Comparison of ENCODE assay signal across 10 cellular contexts in the genomic region with DNA sequence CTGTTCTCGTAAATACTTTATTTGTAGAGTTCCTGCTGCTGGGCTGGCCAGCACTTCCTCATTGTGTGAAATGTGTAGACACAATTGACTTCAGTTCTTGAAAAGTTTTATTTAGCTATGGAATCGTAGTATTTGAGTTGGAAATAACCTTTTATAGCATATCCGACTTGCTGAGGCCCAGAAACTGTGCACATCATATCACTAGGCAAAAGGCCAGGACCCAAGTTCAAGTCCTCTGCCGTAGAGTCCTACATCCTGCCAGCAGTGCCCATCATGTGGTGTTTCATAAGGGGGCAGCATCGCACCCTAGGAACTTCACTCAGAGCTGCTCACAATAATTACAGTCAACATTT.
DNase-seq lines count a peak whose midpoint lies in the region; ATAC-seq, FAIRE-seq and TF ChIP-seq lines count a peak whose summit lies in the region.
"Had no signal": no experiment of that assay in that cellular context is flagged by ENCODE, and none has a peak within 500 bp of the region (broad histone marks: within the 10 kb centered on the region; RNA-seq: fewer than 3 reads in every experiment).

No MANE protein-coding gene starts in this region.

- H3K27ac Mint-ChIP-seq in stimulated activated memory B cell treated with anti-CD40 and anti-IgM and Interleukin-4, amounts not matched to agents 10 μg/mL and 1 μg/mL and 100 μg/mL, for 72 hours = peak overlapping the region; percentile 79
- no peak overlapping the region for H3K27ac Mint-ChIP-seq in T-helper 2 cell treated with Interferon-gamma antibody and Interleukin-4, amounts not matched to agents 5 μg/mL and 100 μg/mL, for 36 hours

- no peak overlapping the region for H3K4me2 ChIP-seq in OCI-LY7 (ENCODE audit: low read length)

- H3K9me3 ChIP-seq in OCI-LY7 (ENCODE audit: low read length) = no peaks in the 10 kb centered on the region

- no peak overlapping the region for H3K4me3 ChIP-seq in OCI-LY7 (ENCODE audit: low read depth, low read length, poor library complexity, severe bottlenecking)
- H3K4me3 ChIP-seq in fibroblast of pulmonary artery (replicated peaks; ENCODE audit: low read depth, low read length) = no peak overlapping the region

- no peaks in the 10 kb centered on the region for H3K27me3 Mint-ChIP-seq in stimulated activated memory B cell treated with anti-CD40 and anti-IgM and Interleukin-4, amounts not matched to agents 10 μg/mL and 1 μg/mL and 100 μg/mL, for 72 hours
- H3K27me3 Mint-ChIP-seq in T-helper 2 cell treated with Interferon-gamma antibody and Interleukin-4, amounts not matched to agents 5 μg/mL and 100 μg/mL, for 36 hours (ENCODE audit: low read depth) = no peaks in the 10 kb centered on the region

- H3K79me2 ChIP-seq in OCI-LY7 (ENCODE audit: insufficient read depth, low read depth, low read length) = no peaks in the 10 kb centered on the region

- no TSS peak for BruUV-seq in OCI-LY7 (replicated peaks; lab: Mats Ljungman, UMichigan)

- H4K20me1 ChIP-seq in OCI-LY7 (ENCODE audit: insufficient read depth, low read length) = no peaks in the 10 kb centered on the region

- H3K4me1 ChIP-seq in OCI-LY7 (ENCODE audit: insufficient read depth, low read length, poor library complexity, severe bottlenecking) = peaks cover 5% of the 10 kb centered on the region

- no peak overlapping the region for H2AFZ ChIP-seq in OCI-LY7 (ENCODE audit: low read length)

- H3K36me3 ChIP-seq in OCI-LY7 (ENCODE audit: insufficient read depth, low read length) = no peaks in the 10 kb centered on the region

- CTCF ChIA-PET in OCI-LY7 (lab: Charles Lee; ENCODE audit: unreplicated experiment) = no interaction called here

- no peaks in the 10 kb centered on the region for H3K9me3 Mint-ChIP-seq in stimulated activated memory B cell treated with anti-CD40 and anti-IgM and Interleukin-4, amounts not matched to agents 10 μg/mL and 1 μg/mL and 100 μg/mL, for 72 hours
- no peaks in the 10 kb centered on the region for H3K9me3 Mint-ChIP-seq in T-helper 2 cell treated with Interferon-gamma antibody and Interleukin-4, amounts not matched to agents 5 μg/mL and 100 μg/mL, for 36 hours

- H3K9me2 ChIP-seq in OCI-LY7 (ENCODE audit: insufficient read depth, low read length) = no peaks in the 10 kb centered on the region

- ATAC-seq in stimulated activated memory B cell treated with anti-CD40 and anti-IgM and Interleukin-4, amounts not matched to agents 10 μg/mL and 1 μg/mL and 100 μg/mL, for 72 hours = peak; percentile 67
- ATAC-seq in HG03196 (IDR thresholded peaks at IDR 0.05; ENCODE audit: unreplicated experiment) = no peak

- intact Hi-C loops in OCI-LY7 (cut with micrococcal nuclease; ENCODE audit: unreplicated experiment) = no loop called here

- TF ChIP-seq CTCF in OCI-LY7 (conservative IDR thresholded peaks at IDR 0.05; ENCODE audit: low read length) (peak; percentile 45), fibroblast of pulmonary artery (IDR thresholded peaks at IDR 0.05; ENCODE audit: low read length, missing control alignments) (no peak)

- FAIRE-seq in HTR-8/SVneo (lab: Jason Lieb, UNC) = no peak

- no peak overlapping the region for H3K4me3 Mint-ChIP-seq in stimulated activated memory B cell treated with anti-CD40 and anti-IgM and Interleukin-4, amounts not matched to agents 10 μg/mL and 1 μg/mL and 100 μg/mL, for 72 hours
- H3K4me3 Mint-ChIP-seq in T-helper 2 cell treated with Interferon-gamma antibody and Interleukin-4, amounts not matched to agents 5 μg/mL and 100 μg/mL, for 36 hours = no peak overlapping the region

- peaks cover 59% of the 10 kb centered on the region for H3K4me1 Mint-ChIP-seq in stimulated activated memory B cell treated with anti-CD40 and anti-IgM and Interleukin-4, amounts not matched to agents 10 μg/mL and 1 μg/mL and 100 μg/mL, for 72 hours
- no peaks in the 10 kb centered on the region for H3K4me1 Mint-ChIP-seq in T-helper 2 cell treated with Interferon-gamma antibody and Interleukin-4, amounts not matched to agents 5 μg/mL and 100 μg/mL, for 36 hours (ENCODE audit: low read depth)

- H3K36me3 Mint-ChIP-seq in stimulated activated memory B cell treated with anti-CD40 and anti-IgM and Interleukin-4, amounts not matched to agents 10 μg/mL and 1 μg/mL and 100 μg/mL, for 72 hours = peaks cover 32% of the 10 kb centered on the region
- H3K36me3 Mint-ChIP-seq in T-helper 2 cell treated with Interferon-gamma antibody and Interleukin-4, amounts not matched to agents 5 μg/mL and 100 μg/mL, for 36 hours (ENCODE audit: low read depth) = no peaks in the 10 kb centered on the region

- H3K27ac ChIP-seq in OCI-LY7 (ENCODE audit: low read depth, low read length, poor library complexity, severe bottlenecking) = no peak overlapping the region

- DNase-seq in SIG-M5 treated with dmso at 0.1 percent for 504 hours (lab: John Stamatoyannopoulos, UW; ENCODE audit: unreplicated experiment) (peak; percentile 13), SIG-M5 (lab: John Stamatoyannopoulos, UW) (no peak), OCI-LY7 (ENCODE audit: low spot score) (no peak), fibroblast of pulmonary artery (ENCODE audit: low read depth) (peak; percentile 13), HTR-8/SVneo (ENCODE audit: insufficient read length, low spot score) (no peak)
- no peak for DNase-seq in T-helper 2 cell treated with Interferon-gamma antibody and Interleukin-4, amounts not matched to agents 5 μg/mL and 100 μg/mL, for 36 hours (ENCODE audit: low spot score)
- DNase-seq: activated naive CD4-positive, alpha-beta T cell treated with anti-CD3 and anti-CD28 coated beads, Interleukin-2, amount 50 U/mL, for 16 hours; occipital lobe had no signal

- POLR2A ChIA-PET in OCI-LY7 (lab: Charles Lee) = no interaction called here

Comparison
In these comparisons a context has a peak if more than half of its experiments do, and no peak if none do; other contexts are left out.
1. DNase-seq: peak in SIG-M5 treated with dmso at 0.1 percent for 504 hours (single experiment) and fibroblast of pulmonary artery (single experiment); none in SIG-M5 (single experiment), OCI-LY7 (single experiment), T-helper 2 cell treated with Interferon-gamma antibody and Interleukin-4, amounts not matched to agents 5 μg/mL and 100 μg/mL, for 36 hours (single experiment) and HTR-8/SVneo (single experiment).